8 cellular contexts compared by ENCODE assay signal in genomic region chr3:53102601-53103147, GRCh38. TPM values are rescaled to one million over a fixed set of nuclear protein-coding genes. Genes with fewer than 3 reads are reported as not detected.
DNase-seq lines count a peak whose midpoint lies in the region; ATAC-seq, FAIRE-seq and TF ChIP-seq lines count a peak whose summit lies in the region.

No MANE protein-coding gene starts in this region.

- no peaks in the 10 kb centered on the region for H3K27me3 ChIP-seq in dorsolateral prefrontal cortex

- H3K4me1 Mint-ChIP-seq in endothelial cell (ENCODE audit: unreplicated experiment) = no peaks in the 10 kb centered on the region

- no peak for FAIRE-seq in frontal cortex (lab: Jason Lieb, UNC)

- no peak overlapping the region for H3K27ac ChIP-seq in dorsolateral prefrontal cortex

- H3K9me3 Mint-ChIP-seq in endothelial cell (ENCODE audit: unreplicated experiment) = no peaks in the 10 kb centered on the region

- peak; percentile 79 for ATAC-seq in HG02870 (IDR thresholded peaks at IDR 0.05; ENCODE audit: unreplicated experiment)

- H3K4me3 Mint-ChIP-seq in endothelial cell (ENCODE audit: unreplicated experiment) = no peak overlapping the region

- peak; percentile 23 for DNase-seq in activated CD4-positive, alpha-beta T cell treated with anti-CD3 and anti-CD28 coated beads for 24 hours (ENCODE audit: low read depth in 2 of 2)
- DNase-seq in activated CD4-positive, alpha-beta T cell treated with anti-CD3 and anti-CD28 coated beads for 1 hour = no peak
- DNase-seq in SIG-M5 (lab: John Stamatoyannopoulos, UW) (peak; percentile 45), myocyte (ENCODE audit: low read depth) (peak; percentile 75), dorsolateral prefrontal cortex (no peak), frontal cortex (ENCODE audit: low spot score in 2 of 2) (no peak), endothelial cell (ENCODE audit: low spot score) (no peak)

- H3K27me3 Mint-ChIP-seq in endothelial cell (ENCODE audit: unreplicated experiment) = peaks cover 2% of the 10 kb centered on the region

- H3K36me3 Mint-ChIP-seq in endothelial cell (ENCODE audit: low read depth, unreplicated experiment) = peaks cover 19% of the 10 kb centered on the region

- H3K4me3 ChIP-seq in dorsolateral prefrontal cortex = no peak overlapping the region

- intact Hi-C loops in dorsolateral prefrontal cortex (cut with DNase I) = no loop called here

- TF ChIP-seq CTCF in dorsolateral prefrontal cortex (IDR thresholded peaks at IDR 0.05 in 54 of 56, conservative IDR thresholded peaks at IDR 0.05 in 2 of 56; ENCODE audit: low read depth in 1 of 56, partially characterized antibody in 56 of 56) (no peak), endothelial cell (IDR thresholded peaks at IDR 0.05; ENCODE audit: unreplicated experiment) (no peak)

- no peak overlapping the region for H3K27ac Mint-ChIP-seq in endothelial cell (ENCODE audit: unreplicated experiment)

RNA-seq across cellular contexts. Expression of gene RFT1, which starts 27.6 kb away (rescaled TPM):
- 6.7 and 7.5 TPM in 2 replicates for total RNA-seq in myocyte
- polyA plus RNA-seq in myocyte (2012) = 16.7 TPM
- 10 to 100 TPM in 118 of 120 experiments, 1 to 10 TPM in 2; 8.0 to 22.2 (median 15.5) TPM for total RNA-seq in dorsolateral prefrontal cortex
- total RNA-seq in frontal cortex = 6.1 TPM
- 21.1 TPM for total RNA-seq in endothelial cell (ENCODE audit: unreplicated experiment)

RNA-seq across cellular contexts. Expression of gene SFMBT1, which starts 56.8 kb away (rescaled TPM):
- total RNA-seq in myocyte (4.8 and 8.1 TPM in 2 replicates), dorsolateral prefrontal cortex (10 to 100 TPM in 103 of 120 experiments, 1 to 10 TPM in 17; 7.1 to 28.2 (median 13.3) TPM), frontal cortex (22.8 TPM), endothelial cell (ENCODE audit: unreplicated experiment) (5.8 TPM)
- polyA plus RNA-seq in myocyte (2012) = 4.7 TPM

RNA-seq across cellular contexts. Expression of gene PRKCD, which starts 58.3 kb away (rescaled TPM):
- total RNA-seq in myocyte = 1.3 and 1.4 TPM in 2 replicates
- 17.4 TPM for polyA plus RNA-seq in myocyte (2012)
- total RNA-seq in dorsolateral prefrontal cortex = 10 to 100 TPM in 106 of 120 experiments, 1 to 10 TPM in 14; 6.1 to 36.1 (median 14.7) TPM
- 0.82 TPM for total RNA-seq in frontal cortex
- 9.9 TPM for total RNA-seq in endothelial cell (ENCODE audit: unreplicated experiment)

Comparison
In these comparisons a context has a peak if more than half of its experiments do, and no peak if none do; other contexts are left out.
1. DNase-seq: peak in activated CD4-positive, alpha-beta T cell treated with anti-CD3 and anti-CD28 coated beads for 24 hours (2 of 2), SIG-M5 (single experiment) and myocyte (single experiment); none in activated CD4-positive, alpha-beta T cell treated with anti-CD3 and anti-CD28 coated beads for 1 hour (single experiment), dorsolateral prefrontal cortex (0 of 10), frontal cortex (0 of 2) and endothelial cell (single experiment).